Comparison of ENCODE assay signal across 8 cellular contexts in the genomic region with DNA sequence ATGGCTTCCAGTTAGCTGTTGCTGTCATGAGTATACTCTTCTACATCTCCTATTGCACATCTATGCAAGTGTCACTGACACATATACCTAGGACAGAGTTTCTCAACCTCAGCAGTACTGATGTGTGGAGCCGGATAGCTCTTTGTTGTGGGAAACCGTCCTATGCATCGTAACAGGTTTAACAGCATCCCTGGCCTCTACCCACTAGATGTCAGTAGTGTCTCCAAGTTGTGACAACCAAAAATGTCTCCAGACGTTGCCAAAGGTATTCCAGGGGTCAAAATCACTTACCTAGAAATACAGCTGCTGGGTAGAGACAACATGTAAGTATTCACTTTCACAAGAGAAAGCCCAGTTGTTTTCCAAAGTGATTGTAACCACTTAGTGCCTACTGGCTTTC.
DNase-seq lines count a peak whose midpoint lies in the region; ATAC-seq and FAIRE-seq lines count a peak whose summit lies in the region.

No MANE protein-coding gene starts in this region.

- intact Hi-C loops in left cardiac atrium (cut with DNase I), result loop anchor here in 1 of 2 donors (5.0 kb wide), 1 partner anchor 188 kb away; no protein-coding TSS in a partner anchor

- DNase-seq in AML-193 (lab: John Stamatoyannopoulos, UW) (peak; percentile 10), HT1080 (ENCODE audit: low read depth) (peak; percentile 12), RPMI8226 (peak; percentile 44), left cardiac atrium (no peak), urothelium cell line (ENCODE audit: low spot score) (peak; percentile 23), midbrain (lab: John Stamatoyannopoulos, UW) (no peak), putamen (ENCODE audit: low spot score) (no peak)

- peak; percentile 34 to 70 for ATAC-seq in left cardiac atrium
- ATAC-seq in GM21786 (IDR thresholded peaks at IDR 0.05; ENCODE audit: unreplicated experiment), result no peak

- FAIRE-seq in urothelium cell line (lab: Jason Lieb, UNC), result peak; percentile 63

Comparison
In these comparisons a context has a peak if more than half of its experiments do, and no peak if none do; other contexts are left out.
1. DNase-seq: peak in AML-193 (2 of 2), HT1080 (single experiment), RPMI8226 (single experiment) and urothelium cell line (single experiment); none in left cardiac atrium (single experiment), midbrain (single experiment) and putamen (single experiment).